ENCODE assay signal across 8 cellular contexts in the genomic region with DNA sequence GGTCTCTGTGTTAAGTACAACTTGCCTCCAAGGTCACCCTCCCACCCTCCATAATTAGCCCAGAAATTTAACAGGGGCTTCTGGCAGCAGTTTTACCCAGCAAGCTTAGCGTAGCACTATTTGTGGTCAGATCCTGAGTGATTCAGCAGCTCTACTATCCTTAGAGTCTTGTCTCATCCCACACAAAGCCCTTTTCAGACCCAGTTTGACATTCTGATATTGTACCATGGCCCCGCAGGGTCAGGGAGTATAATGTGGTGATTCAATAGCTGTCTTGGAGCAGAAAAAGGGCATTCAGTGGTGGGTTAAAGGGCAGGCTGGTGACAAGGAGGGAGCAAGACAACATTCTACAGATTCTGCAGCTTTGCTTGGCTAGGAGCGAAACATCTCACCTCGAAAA.
DNase-seq lines count a peak whose midpoint lies in the region; ATAC-seq and TF ChIP-seq lines count a peak whose summit lies in the region.

No MANE protein-coding gene starts in this region.

- no peaks in the 10 kb centered on the region for H3K9me3 ChIP-seq in mesenchymal stem cell (ENCODE audit: control insufficient read depth, low read length)

- H3K27ac ChIP-seq in coronary artery (no peak overlapping the region), mesenchymal stem cell (ENCODE audit: low read length, poor library complexity, severe bottlenecking) (peak overlapping the region; percentile 27), temporal lobe (ENCODE audit: low read depth, low read length) (peak overlapping the region; percentile 99)

- H3K9ac ChIP-seq in mesenchymal stem cell (ENCODE audit: low read length): peak overlapping the region; percentile 78

- no peak overlapping the region for H2BK120ac ChIP-seq in mesenchymal stem cell (ENCODE audit: low read depth, low read length)

- H3K4me3 ChIP-seq in coronary artery (peak overlapping the region; percentile 65), mesenchymal stem cell (ENCODE audit: insufficient read depth in 1 of 2, low read depth in 1 of 2, low read length in 2 of 2) (peak overlapping the region in 1 of 2 experiments; percentile 66)

- H2AFZ ChIP-seq in mesenchymal stem cell (ENCODE audit: low read depth, low read length): no peak overlapping the region

- no peak overlapping the region for H4K91ac ChIP-seq in mesenchymal stem cell (ENCODE audit: low read length)

- TF ChIP-seq CTCF in coronary artery (IDR thresholded peaks at IDR 0.05): no peak

- H3K79me1 ChIP-seq in mesenchymal stem cell (replicated peaks; ENCODE audit: low read length, poor library complexity, severe bottlenecking): no peaks in the 10 kb centered on the region

- no peak overlapping the region for H3K14ac ChIP-seq in mesenchymal stem cell (ENCODE audit: low read length in 2 of 2)

- DNase-seq in M059J (ENCODE audit: low read depth) (peak; percentile 66), coronary artery (ENCODE audit: low spot score) (no peak), mesenchymal stem cell (peak; percentile 12), GM19240 (ENCODE audit: insufficient read length, low spot score) (no peak)
- no peak for DNase-seq in effector CD4-positive, alpha-beta T cell
- DNase-seq in central memory CD4-positive, alpha-beta T cell: no peak

- 67% methylated on average over 4 of the region's 4 CpGs for WGBS in mesenchymal stem cell

- peak overlapping the region; percentile 1 for H2BK5ac ChIP-seq in mesenchymal stem cell (ENCODE audit: low read depth, low read length, poor library complexity, severe bottlenecking)

- ATAC-seq in HG02884 (IDR thresholded peaks at IDR 0.05; ENCODE audit: unreplicated experiment): no peak

- no peaks in the 10 kb centered on the region for H3K36me3 ChIP-seq in mesenchymal stem cell (ENCODE audit: control insufficient read depth in 1 of 2, insufficient read depth in 2 of 2, low read depth in 1 of 2, low read length in 2 of 2)

- no peaks in the 10 kb centered on the region for H3K27me3 ChIP-seq in mesenchymal stem cell (ENCODE audit: control insufficient read depth in 1 of 2, insufficient read depth in 1 of 2, low read length in 2 of 2)

- H3K23ac ChIP-seq in mesenchymal stem cell (ENCODE audit: low read length in 2 of 2): no peak overlapping the region

- H2BK15ac ChIP-seq in mesenchymal stem cell (ENCODE audit: low read depth, poor library complexity, severe bottlenecking): no peak overlapping the region

- H3K4me1 ChIP-seq in mesenchymal stem cell (ENCODE audit: control insufficient read depth, insufficient read depth, low read depth, low read length): peaks cover 8% of the 10 kb centered on the region

- H3K4me2 ChIP-seq in mesenchymal stem cell (ENCODE audit: low read length, poor library complexity, severe bottlenecking): no peak overlapping the region

- no peak overlapping the region for H3K4ac ChIP-seq in mesenchymal stem cell (ENCODE audit: low read depth in 1 of 2, low read length in 2 of 2)

- H4K8ac ChIP-seq in mesenchymal stem cell (ENCODE audit: low read length): no peak overlapping the region

- no peak overlapping the region for H2AK5ac ChIP-seq in mesenchymal stem cell (ENCODE audit: low read length, severe bottlenecking)

- no peak overlapping the region for H3K18ac ChIP-seq in mesenchymal stem cell (ENCODE audit: low read depth in 1 of 2, low read length in 2 of 2)

- peak overlapping the region in 1 of 2 experiments; percentile 59 for H2BK12ac ChIP-seq in mesenchymal stem cell (ENCODE audit: low read length in 2 of 2)

Comparison
In these comparisons a context has a peak if more than half of its experiments do, and no peak if none do; other contexts are left out.
1. DNase-seq: peak in M059J (single experiment) and mesenchymal stem cell (single experiment); none in coronary artery (single experiment), effector CD4-positive, alpha-beta T cell (single experiment), GM19240 (single experiment) and central memory CD4-positive, alpha-beta T cell (single experiment).
2. H3K27ac ChIP-seq: peak in mesenchymal stem cell (single experiment) and temporal lobe (single experiment); none in coronary artery (0 of 2).